In the genomic region with DNA sequence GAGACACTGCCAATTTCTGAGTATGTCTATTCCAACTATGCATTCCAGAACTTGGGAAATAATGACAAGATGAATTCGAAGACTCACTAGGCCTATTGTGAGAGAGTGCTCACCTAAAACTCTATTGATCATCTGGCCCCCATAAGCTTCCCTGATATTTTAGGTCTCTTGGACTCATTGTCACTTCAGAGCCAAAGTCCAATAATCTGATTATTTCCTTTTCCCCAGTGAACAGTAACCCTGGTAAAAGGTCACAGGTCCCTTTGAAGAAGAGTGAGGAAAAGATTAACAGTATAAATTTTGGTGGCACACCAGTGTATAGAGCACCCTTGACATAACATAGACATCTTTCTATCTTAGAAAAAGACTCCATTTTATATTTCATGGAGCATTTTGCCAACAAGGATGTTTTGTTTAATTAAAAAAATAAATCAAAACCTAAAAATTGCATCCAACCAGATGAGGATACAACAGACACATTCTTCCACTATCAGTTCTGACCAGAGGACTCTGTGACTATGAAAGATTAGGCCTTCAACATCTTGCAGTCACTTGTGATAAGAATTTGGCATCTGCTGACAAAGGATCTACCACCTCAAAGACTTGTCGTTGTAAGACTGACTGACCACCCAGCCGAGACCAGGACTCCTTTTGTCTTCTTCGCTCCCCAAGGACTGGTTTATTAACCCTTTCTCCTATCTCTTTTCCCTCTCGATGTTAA, we compare ENCODE assay signal across 1 cellular context.
TF ChIP-seq lines count a peak whose summit lies in the region.

No MANE protein-coding gene starts in this region.

TF ChIP-seq in K562, 482 proteins besides CTCF, POLR2A, EP300 and RAD21 (continued from another document and continues in another):
- TF ChIP-seq, protein P1, sequence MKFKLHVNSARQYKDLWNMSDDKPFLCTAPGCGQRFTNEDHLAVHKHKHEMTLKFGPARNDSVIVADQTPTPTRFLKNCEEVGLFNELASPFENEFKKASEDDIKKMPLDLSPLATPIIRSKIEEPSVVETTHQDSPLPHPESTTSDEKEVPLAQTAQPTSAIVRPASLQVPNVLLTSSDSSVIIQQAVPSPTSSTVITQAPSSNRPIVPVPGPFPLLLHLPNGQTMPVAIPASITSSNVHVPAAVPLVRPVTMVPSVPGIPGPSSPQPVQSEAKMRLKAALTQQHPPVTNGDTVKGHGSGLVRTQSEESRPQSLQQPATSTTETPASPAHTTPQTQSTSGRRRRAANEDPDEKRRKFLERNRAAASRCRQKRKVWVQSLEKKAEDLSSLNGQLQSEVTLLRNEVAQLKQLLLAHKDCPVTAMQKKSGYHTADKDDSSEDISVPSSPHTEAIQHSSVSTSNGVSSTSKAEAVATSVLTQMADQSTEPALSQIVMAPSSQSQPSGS (CRISPR knock-in tag; IDR thresholded peaks at IDR 0.05) = no peak
- TF ChIP-seq ZNF57 (CRISPR knock-in tag; IDR thresholded peaks at IDR 0.05) = no peak
- TF ChIP-seq, protein P2, sequence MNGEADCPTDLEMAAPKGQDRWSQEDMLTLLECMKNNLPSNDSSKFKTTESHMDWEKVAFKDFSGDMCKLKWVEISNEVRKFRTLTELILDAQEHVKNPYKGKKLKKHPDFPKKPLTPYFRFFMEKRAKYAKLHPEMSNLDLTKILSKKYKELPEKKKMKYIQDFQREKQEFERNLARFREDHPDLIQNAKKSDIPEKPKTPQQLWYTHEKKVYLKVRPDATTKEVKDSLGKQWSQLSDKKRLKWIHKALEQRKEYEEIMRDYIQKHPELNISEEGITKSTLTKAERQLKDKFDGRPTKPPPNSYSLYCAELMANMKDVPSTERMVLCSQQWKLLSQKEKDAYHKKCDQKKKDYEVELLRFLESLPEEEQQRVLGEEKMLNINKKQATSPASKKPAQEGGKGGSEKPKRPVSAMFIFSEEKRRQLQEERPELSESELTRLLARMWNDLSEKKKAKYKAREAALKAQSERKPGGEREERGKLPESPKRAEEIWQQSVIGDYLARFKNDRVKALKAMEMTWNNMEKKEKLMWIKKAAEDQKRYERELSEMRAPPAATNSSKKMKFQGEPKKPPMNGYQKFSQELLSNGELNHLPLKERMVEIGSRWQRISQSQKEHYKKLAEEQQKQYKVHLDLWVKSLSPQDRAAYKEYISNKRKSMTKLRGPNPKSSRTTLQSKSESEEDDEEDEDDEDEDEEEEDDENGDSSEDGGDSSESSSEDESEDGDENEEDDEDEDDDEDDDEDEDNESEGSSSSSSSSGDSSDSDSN (IDR thresholded peaks at IDR 0.05; ENCODE audit: borderline replicate concordance in 1 of 2, low read depth in 2 of 2, low read length in 2 of 2) = no peak
- TF ChIP-seq SNRNP70 (optimal IDR thresholded peaks at IDR 0.05; ENCODE audit: low read depth, low read length) = no peak
- no peak for TF ChIP-seq SREBF1 (IDR thresholded peaks at IDR 0.05; ENCODE audit: borderline replicate concordance, low read depth, low read length)
- TF ChIP-seq SETDB1 (IDR thresholded peaks at IDR 0.05; ENCODE audit: low read length) = no peak
- no peak for TF ChIP-seq PURB (CRISPR knock-in tag; IDR thresholded peaks at IDR 0.05; ENCODE audit: low read depth)
- TF ChIP-seq, protein P3, sequence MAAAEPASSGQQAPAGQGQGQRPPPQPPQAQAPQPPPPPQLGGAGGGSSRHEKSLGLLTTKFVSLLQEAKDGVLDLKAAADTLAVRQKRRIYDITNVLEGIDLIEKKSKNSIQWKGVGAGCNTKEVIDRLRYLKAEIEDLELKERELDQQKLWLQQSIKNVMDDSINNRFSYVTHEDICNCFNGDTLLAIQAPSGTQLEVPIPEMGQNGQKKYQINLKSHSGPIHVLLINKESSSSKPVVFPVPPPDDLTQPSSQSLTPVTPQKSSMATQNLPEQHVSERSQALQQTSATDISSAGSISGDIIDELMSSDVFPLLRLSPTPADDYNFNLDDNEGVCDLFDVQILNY (CRISPR knock-in tag; IDR thresholded peaks at IDR 0.05) = no peak
- peak; percentile 97 for TF ChIP-seq CBFA2T3 (IDR thresholded peaks at IDR 0.05)
- TF ChIP-seq, protein P4, sequence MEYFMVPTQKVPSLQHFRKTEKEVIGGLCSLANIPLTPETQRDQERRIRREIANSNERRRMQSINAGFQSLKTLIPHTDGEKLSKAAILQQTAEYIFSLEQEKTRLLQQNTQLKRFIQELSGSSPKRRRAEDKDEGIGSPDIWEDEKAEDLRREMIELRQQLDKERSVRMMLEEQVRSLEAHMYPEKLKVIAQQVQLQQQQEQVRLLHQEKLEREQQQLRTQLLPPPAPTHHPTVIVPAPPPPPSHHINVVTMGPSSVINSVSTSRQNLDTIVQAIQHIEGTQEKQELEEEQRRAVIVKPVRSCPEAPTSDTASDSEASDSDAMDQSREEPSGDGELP (CRISPR knock-in tag; IDR thresholded peaks at IDR 0.05; ENCODE audit: borderline replicate concordance) = no peak
- TF ChIP-seq, protein P5, sequence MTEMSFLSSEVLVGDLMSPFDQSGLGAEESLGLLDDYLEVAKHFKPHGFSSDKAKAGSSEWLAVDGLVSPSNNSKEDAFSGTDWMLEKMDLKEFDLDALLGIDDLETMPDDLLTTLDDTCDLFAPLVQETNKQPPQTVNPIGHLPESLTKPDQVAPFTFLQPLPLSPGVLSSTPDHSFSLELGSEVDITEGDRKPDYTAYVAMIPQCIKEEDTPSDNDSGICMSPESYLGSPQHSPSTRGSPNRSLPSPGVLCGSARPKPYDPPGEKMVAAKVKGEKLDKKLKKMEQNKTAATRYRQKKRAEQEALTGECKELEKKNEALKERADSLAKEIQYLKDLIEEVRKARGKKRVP (CRISPR knock-in tag; IDR thresholded peaks at IDR 0.05) = no peak
- TF ChIP-seq, protein P6, sequence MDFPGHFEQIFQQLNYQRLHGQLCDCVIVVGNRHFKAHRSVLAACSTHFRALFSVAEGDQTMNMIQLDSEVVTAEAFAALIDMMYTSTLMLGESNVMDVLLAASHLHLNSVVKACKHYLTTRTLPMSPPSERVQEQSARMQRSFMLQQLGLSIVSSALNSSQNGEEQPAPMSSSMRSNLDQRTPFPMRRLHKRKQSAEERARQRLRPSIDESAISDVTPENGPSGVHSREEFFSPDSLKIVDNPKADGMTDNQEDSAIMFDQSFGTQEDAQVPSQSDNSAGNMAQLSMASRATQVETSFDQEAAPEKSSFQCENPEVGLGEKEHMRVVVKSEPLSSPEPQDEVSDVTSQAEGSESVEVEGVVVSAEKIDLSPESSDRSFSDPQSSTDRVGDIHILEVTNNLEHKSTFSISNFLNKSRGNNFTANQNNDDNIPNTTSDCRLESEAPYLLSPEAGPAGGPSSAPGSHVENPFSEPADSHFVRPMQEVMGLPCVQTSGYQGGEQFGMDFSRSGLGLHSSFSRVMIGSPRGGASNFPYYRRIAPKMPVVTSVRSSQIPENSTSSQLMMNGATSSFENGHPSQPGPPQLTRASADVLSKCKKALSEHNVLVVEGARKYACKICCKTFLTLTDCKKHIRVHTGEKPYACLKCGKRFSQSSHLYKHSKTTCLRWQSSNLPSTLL (IDR thresholded peaks at IDR 0.05) = no peak
- 0 out of 4 replicates have a peak, but pooled peaks of 1 of the 2 experiments have one; percentile 44 for TF ChIP-seq ARNT (IDR thresholded peaks at IDR 0.05)
- TF ChIP-seq, protein P7, sequence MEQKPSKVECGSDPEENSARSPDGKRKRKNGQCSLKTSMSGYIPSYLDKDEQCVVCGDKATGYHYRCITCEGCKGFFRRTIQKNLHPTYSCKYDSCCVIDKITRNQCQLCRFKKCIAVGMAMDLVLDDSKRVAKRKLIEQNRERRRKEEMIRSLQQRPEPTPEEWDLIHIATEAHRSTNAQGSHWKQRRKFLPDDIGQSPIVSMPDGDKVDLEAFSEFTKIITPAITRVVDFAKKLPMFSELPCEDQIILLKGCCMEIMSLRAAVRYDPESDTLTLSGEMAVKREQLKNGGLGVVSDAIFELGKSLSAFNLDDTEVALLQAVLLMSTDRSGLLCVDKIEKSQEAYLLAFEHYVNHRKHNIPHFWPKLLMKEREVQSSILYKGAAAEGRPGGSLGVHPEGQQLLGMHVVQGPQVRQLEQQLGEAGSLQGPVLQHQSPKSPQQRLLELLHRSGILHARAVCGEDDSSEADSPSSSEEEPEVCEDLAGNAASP (IDR thresholded peaks at IDR 0.05) = no peak
- TF ChIP-seq, protein P8, sequence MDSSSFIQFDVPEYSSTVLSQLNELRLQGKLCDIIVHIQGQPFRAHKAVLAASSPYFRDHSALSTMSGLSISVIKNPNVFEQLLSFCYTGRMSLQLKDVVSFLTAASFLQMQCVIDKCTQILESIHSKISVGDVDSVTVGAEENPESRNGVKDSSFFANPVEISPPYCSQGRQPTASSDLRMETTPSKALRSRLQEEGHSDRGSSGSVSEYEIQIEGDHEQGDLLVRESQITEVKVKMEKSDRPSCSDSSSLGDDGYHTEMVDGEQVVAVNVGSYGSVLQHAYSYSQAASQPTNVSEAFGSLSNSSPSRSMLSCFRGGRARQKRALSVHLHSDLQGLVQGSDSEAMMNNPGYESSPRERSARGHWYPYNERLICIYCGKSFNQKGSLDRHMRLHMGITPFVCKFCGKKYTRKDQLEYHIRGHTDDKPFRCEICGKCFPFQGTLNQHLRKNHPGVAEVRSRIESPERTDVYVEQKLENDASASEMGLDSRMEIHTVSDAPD (CRISPR knock-in tag; IDR thresholded peaks at IDR 0.05) = no peak
- TF ChIP-seq, protein P9, sequence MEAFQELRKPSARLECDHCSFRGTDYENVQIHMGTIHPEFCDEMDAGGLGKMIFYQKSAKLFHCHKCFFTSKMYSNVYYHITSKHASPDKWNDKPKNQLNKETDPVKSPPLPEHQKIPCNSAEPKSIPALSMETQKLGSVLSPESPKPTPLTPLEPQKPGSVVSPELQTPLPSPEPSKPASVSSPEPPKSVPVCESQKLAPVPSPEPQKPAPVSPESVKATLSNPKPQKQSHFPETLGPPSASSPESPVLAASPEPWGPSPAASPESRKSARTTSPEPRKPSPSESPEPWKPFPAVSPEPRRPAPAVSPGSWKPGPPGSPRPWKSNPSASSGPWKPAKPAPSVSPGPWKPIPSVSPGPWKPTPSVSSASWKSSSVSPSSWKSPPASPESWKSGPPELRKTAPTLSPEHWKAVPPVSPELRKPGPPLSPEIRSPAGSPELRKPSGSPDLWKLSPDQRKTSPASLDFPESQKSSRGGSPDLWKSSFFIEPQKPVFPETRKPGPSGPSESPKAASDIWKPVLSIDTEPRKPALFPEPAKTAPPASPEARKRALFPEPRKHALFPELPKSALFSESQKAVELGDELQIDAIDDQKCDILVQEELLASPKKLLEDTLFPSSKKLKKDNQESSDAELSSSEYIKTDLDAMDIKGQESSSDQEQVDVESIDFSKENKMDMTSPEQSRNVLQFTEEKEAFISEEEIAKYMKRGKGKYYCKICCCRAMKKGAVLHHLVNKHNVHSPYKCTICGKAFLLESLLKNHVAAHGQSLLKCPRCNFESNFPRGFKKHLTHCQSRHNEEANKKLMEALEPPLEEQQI (IDR thresholded peaks at IDR 0.05) = peak; percentile 71; the same call in 1 of the 2 replicates
- TF ChIP-seq KDM4B (IDR thresholded peaks at IDR 0.05; ENCODE audit: borderline replicate concordance in 2 of 2, low read depth in 1 of 2) = no peak
- TF ChIP-seq SRF (CRISPR knock-in tag; IDR thresholded peaks at IDR 0.05) = no peak
- TF ChIP-seq, protein P10, sequence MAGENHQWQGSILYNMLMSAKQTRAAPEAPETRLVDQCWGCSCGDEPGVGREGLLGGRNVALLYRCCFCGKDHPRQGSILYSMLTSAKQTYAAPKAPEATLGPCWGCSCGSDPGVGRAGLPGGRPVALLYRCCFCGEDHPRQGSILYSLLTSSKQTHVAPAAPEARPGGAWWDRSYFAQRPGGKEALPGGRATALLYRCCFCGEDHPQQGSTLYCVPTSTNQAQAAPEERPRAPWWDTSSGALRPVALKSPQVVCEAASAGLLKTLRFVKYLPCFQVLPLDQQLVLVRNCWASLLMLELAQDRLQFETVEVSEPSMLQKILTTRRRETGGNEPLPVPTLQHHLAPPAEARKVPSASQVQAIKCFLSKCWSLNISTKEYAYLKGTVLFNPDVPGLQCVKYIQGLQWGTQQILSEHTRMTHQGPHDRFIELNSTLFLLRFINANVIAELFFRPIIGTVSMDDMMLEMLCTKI (IDR thresholded peaks at IDR 0.05; ENCODE audit: partially characterized antibody) = no peak
- TF ChIP-seq, protein P11, sequence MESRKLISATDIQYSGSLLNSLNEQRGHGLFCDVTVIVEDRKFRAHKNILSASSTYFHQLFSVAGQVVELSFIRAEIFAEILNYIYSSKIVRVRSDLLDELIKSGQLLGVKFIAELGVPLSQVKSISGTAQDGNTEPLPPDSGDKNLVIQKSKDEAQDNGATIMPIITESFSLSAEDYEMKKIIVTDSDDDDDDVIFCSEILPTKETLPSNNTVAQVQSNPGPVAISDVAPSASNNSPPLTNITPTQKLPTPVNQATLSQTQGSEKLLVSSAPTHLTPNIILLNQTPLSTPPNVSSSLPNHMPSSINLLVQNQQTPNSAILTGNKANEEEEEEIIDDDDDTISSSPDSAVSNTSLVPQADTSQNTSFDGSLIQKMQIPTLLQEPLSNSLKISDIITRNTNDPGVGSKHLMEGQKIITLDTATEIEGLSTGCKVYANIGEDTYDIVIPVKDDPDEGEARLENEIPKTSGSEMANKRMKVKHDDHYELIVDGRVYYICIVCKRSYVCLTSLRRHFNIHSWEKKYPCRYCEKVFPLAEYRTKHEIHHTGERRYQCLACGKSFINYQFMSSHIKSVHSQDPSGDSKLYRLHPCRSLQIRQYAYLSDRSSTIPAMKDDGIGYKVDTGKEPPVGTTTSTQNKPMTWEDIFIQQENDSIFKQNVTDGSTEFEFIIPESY (CRISPR knock-in tag; IDR thresholded peaks at IDR 0.05) = no peak
- no peak for TF ChIP-seq ZSCAN32 (CRISPR knock-in tag; IDR thresholded peaks at IDR 0.05)
- no peak for TF ChIP-seq MAFF (IDR thresholded peaks at IDR 0.05; ENCODE audit: low read length)
- no peak for TF ChIP-seq ZC3H4 (CRISPR knock-in tag; IDR thresholded peaks at IDR 0.05; ENCODE audit: borderline replicate concordance)
- no peak for TF ChIP-seq ZNF79 (CRISPR knock-in tag; IDR thresholded peaks at IDR 0.05; ENCODE audit: low read depth)
- TF ChIP-seq TFAM (CRISPR knock-in tag; conservative IDR thresholded peaks at IDR 0.05) = no peak
